In genomic region chr9:132903574-132904495, GRCh38 we compare ENCODE assay signal across 1 cellular context.
TF ChIP-seq lines count a peak whose summit lies in the region.

No MANE protein-coding gene starts in this region.

TF ChIP-seq in HepG2, 621 proteins besides CTCF, POLR2A, EP300 and RAD21:
- TF ChIP-seq MAFK (conservative IDR thresholded peaks at IDR 0.05 in 1 of 2, IDR thresholded peaks at IDR 0.05 in 1 of 2; ENCODE audit: low read length in 2 of 2) (peak; percentile 92 to 95), ZNF350 (CRISPR knock-in tag; IDR thresholded peaks at IDR 0.05; ENCODE audit: borderline replicate concordance, low read depth) (no peak), PRDM15 (CRISPR knock-in tag; IDR thresholded peaks at IDR 0.05) (no peak), MAFF (IDR thresholded peaks at IDR 0.05; ENCODE audit: low read depth, low read length) (peak; percentile 94)
